Comparison of ENCODE assay signal across 9 cellular contexts in the genomic region with DNA sequence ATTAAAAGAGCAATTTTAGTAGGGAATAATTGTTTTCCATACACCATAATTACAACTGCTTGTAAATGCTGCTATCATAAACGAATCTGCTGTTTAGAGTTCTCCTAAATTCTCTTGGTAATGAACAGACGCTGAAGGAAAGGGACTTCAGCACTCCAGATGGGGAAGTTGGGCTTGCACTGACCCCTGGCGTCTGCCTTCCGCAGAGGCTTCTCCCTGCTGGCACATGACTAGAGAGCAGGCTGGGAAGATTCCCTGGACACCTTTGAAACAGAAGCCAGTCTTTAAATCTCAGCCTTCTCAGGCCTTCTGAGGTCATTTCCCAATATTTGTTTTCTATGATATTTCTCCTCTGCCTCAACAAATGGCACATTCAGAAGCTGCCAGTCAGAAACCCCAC.
DNase-seq lines count a peak whose midpoint lies in the region; ATAC-seq, FAIRE-seq and TF ChIP-seq lines count a peak whose summit lies in the region.
"Had no signal": no experiment of that assay in that cellular context is flagged by ENCODE, and none has a peak within 500 bp of the region (broad histone marks: within the 10 kb centered on the region; RNA-seq: fewer than 3 reads in every experiment).

No MANE protein-coding gene starts in this region.

- no peaks in the 10 kb centered on the region for H3K36me3 ChIP-seq in Panc1 (ENCODE audit: control insufficient read depth, insufficient read depth, low read length)
- H3K36me3 ChIP-seq in lower lobe of right lung: no peaks in the 10 kb centered on the region
- H3K36me3 ChIP-seq in uterus: no peaks in the 10 kb centered on the region

- peak; percentile 85 for ATAC-seq in Panc1
- ATAC-seq in lower lobe of right lung: peak; percentile 82 to 83
- ATAC-seq in GM21737 (IDR thresholded peaks at IDR 0.05; ENCODE audit: unreplicated experiment): no peak

- no TSS peak for BruUV-seq in Panc1 (replicated peaks; lab: Mats Ljungman, UMichigan)

- CTCF ChIA-PET in AG04449 (lab: Yijun Ruan, JAX): interaction anchor here (0.8 to 3.1 kb wide), 11 partner anchors 10 to 894 kb away, joined by 3 to 28 read pairs (median 4); no protein-coding TSS in a partner anchor
- CTCF ChIA-PET in Panc1 (lab: Charles Lee): no interaction called here

- peak; percentile 42 for FAIRE-seq in GM12892 (lab: Jason Lieb, UNC)

- TF ChIP-seq CTCF in AG04449 (IDR thresholded peaks at IDR 0.05; ENCODE audit: insufficient read depth, low read length, missing control alignments) (peak; percentile 84), Panc1 (IDR thresholded peaks at IDR 0.05) (peak; percentile 79), dorsolateral prefrontal cortex (IDR thresholded peaks at IDR 0.05 in 54 of 56, conservative IDR thresholded peaks at IDR 0.05 in 2 of 56; ENCODE audit: low read depth in 1 of 56, partially characterized antibody in 56 of 56) (peak; percentile 37 to 83 (median 68)), lower lobe of right lung (IDR thresholded peaks at IDR 0.05) (peak; percentile 69), uterus (IDR thresholded peaks at IDR 0.05) (peak; percentile 56 to 71 (median 58))

- H3K9me3 ChIP-seq in Panc1 (ENCODE audit: control insufficient read depth, insufficient read depth, low read depth, low read length) (no peaks in the 10 kb centered on the region), lower lobe of right lung (no peaks in the 10 kb centered on the region), uterus (no peaks in the 10 kb centered on the region)

- in situ Hi-C loops in Panc1 (cut with HindIII; ENCODE audit: low pct_unique_long_range_greater_than_20kb, low sequenced_read_pairs): no loop called here

- POLR2A ChIA-PET in AG04449 (lab: Yijun Ruan, JAX): no interaction called here
- POLR2A ChIA-PET in Panc1 (lab: Charles Lee): no interaction called here

- DNase-seq in AG04449 (ENCODE audit: low read depth, low spot score) (peak; percentile 2), GM12892 (ENCODE audit: insufficient read length) (no peak), Panc1 (ENCODE audit: low read depth, low spot score) (no peak), dorsolateral prefrontal cortex (peak; percentile 38 to 69 (median 61)), lower lobe of right lung (peak; percentile 58), uterus (peak; percentile 44 to 60), occipital lobe (lab: John Stamatoyannopoulos, UW) (no peak)
- DNase-seq: stimulated activated naive B cell treated with anti-CD40 and anti-IgM and Interleukin-4, amounts not matched to agents 10 μg/mL and 1 μg/mL and 100 μg/mL, for 72 hours had no signal

- no peak overlapping the region for H3K4me3 ChIP-seq in AG04449 (ENCODE audit: low read depth, low read length)
- H3K4me3 ChIP-seq in Panc1 (ENCODE audit: low read depth in 2 of 2, low read length in 2 of 2): no peak overlapping the region
- no peak overlapping the region for H3K4me3 ChIP-seq in dorsolateral prefrontal cortex
- H3K4me3 ChIP-seq in lower lobe of right lung: no peak overlapping the region
- no peak overlapping the region for H3K4me3 ChIP-seq in uterus

- TF ChIP-seq POLR2A in GM12892 (IDR thresholded peaks at IDR 0.05; ENCODE audit: low read depth, low read length) (no peak), uterus (IDR thresholded peaks at IDR 0.05) (no peak)

- intact Hi-C loops in Panc1 (cut with micrococcal nuclease; ENCODE audit: unreplicated experiment): loop anchor here (2.0 kb wide), 1 partner anchor 422 kb away; no protein-coding TSS in a partner anchor
- intact Hi-C loops in dorsolateral prefrontal cortex (cut with DNase I): loop anchor here (5.0 to 10.0 kb wide), 3 partner anchors 418 to 480 kb away; no protein-coding TSS in a partner anchor
- intact Hi-C loops in lower lobe of right lung (cut with DNase I): no loop called here
- intact Hi-C loops in uterus (cut with DNase I; ENCODE audit: low total_unique reads): no loop called here

- H3K4me1 ChIP-seq in Panc1 (ENCODE audit: control insufficient read depth, insufficient read depth, low read length): no peaks in the 10 kb centered on the region
- H3K4me1 ChIP-seq in lower lobe of right lung: no peaks in the 10 kb centered on the region
- no peaks in the 10 kb centered on the region for H3K4me1 ChIP-seq in uterus

- no peak overlapping the region for H3K27ac ChIP-seq in Panc1 (ENCODE audit: low read length)
- no peak overlapping the region for H3K27ac ChIP-seq in dorsolateral prefrontal cortex
- no peak overlapping the region for H3K27ac ChIP-seq in lower lobe of right lung
- no peak overlapping the region for H3K27ac ChIP-seq in uterus

- no peaks in the 10 kb centered on the region for H3K27me3 ChIP-seq in Panc1 (ENCODE audit: control insufficient read depth, insufficient read depth, low read length)
- H3K27me3 ChIP-seq in dorsolateral prefrontal cortex: peaks cover 0 to 16% (median 0%) of the 10 kb centered on the region in 45 donors
- H3K27me3 ChIP-seq in lower lobe of right lung (ENCODE audit: low read depth): no peaks in the 10 kb centered on the region
- no peaks in the 10 kb centered on the region for H3K27me3 ChIP-seq in uterus

Comparison
In these comparisons a context has a peak if more than half of its experiments do, and no peak if none do; other contexts are left out.
1. DNase-seq: peak in AG04449 (single experiment), dorsolateral prefrontal cortex (10 of 10), lower lobe of right lung (single experiment) and uterus (2 of 2); none in GM12892 (single experiment), Panc1 (single experiment) and occipital lobe (single experiment).
2. intact Hi-C loops: an anchor here in Panc1 (2.0 kb wide) and dorsolateral prefrontal cortex (5.0 to 10.0 kb wide); none called in lower lobe of right lung and uterus.
3. Peak in every context shown above with its lines, with median percentiles within 50 percentile points of each other: CTCF ChIP-seq.